ENCODE assay signal across 1 cellular context in the genomic region with DNA sequence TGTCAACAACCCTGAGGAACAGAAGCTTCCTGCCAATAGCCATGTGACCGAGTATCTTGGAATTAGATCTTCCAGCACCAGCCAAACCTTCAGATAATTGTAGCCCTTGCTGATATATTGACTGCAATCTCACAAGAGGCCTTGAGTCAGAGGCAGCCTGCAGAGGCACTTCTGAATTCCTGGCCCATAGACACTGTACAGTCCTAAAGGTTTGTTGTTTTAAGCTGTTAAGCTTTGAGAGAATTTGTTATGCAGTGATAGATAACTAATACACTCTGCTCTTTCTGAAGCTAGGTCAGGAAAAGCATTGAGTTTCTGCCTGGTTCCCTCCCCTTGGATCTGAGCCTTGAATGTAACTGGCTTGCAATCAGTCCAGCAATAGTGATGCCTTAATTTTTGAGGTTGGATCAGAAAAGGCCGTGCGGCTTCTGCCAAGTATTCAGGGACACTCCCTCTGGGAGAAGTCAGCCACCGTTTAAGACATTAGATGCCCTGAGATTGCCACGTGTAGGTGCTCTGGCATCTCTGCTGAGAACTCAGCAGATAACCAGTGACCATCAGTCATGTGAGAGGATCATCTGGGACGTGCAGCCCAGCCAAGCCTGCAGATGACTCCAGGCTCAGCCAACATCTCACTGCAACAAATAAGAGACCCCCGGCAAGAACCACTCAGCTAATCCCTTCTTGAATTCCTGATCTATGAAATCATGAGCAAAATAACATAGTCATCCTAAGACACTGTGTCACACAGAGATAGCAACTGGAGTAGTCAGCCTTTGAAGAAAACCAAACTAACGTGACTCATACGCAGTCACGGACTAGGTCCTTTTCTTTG.
TF ChIP-seq lines count a peak whose summit lies in the region.

No MANE protein-coding gene starts in this region.

TF ChIP-seq in SK-N-SH, 30 proteins besides CTCF, POLR2A, EP300 and RAD21 (continued from another document):
- TF ChIP-seq, protein P1, sequence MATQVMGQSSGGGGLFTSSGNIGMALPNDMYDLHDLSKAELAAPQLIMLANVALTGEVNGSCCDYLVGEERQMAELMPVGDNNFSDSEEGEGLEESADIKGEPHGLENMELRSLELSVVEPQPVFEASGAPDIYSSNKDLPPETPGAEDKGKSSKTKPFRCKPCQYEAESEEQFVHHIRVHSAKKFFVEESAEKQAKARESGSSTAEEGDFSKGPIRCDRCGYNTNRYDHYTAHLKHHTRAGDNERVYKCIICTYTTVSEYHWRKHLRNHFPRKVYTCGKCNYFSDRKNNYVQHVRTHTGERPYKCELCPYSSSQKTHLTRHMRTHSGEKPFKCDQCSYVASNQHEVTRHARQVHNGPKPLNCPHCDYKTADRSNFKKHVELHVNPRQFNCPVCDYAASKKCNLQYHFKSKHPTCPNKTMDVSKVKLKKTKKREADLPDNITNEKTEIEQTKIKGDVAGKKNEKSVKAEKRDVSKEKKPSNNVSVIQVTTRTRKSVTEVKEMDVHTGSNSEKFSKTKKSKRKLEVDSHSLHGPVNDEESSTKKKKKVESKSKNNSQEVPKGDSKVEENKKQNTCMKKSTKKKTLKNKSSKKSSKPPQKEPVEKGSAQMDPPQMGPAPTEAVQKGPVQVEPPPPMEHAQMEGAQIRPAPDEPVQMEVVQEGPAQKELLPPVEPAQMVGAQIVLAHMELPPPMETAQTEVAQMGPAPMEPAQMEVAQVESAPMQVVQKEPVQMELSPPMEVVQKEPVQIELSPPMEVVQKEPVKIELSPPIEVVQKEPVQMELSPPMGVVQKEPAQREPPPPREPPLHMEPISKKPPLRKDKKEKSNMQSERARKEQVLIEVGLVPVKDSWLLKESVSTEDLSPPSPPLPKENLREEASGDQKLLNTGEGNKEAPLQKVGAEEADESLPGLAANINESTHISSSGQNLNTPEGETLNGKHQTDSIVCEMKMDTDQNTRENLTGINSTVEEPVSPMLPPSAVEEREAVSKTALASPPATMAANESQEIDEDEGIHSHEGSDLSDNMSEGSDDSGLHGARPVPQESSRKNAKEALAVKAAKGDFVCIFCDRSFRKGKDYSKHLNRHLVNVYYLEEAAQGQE (IDR thresholded peaks at IDR 0.05; ENCODE audit: low read depth, low read length): no peak
- TF ChIP-seq JUND (IDR thresholded peaks at IDR 0.05): peak; percentile 97
- TF ChIP-seq, protein P2, sequence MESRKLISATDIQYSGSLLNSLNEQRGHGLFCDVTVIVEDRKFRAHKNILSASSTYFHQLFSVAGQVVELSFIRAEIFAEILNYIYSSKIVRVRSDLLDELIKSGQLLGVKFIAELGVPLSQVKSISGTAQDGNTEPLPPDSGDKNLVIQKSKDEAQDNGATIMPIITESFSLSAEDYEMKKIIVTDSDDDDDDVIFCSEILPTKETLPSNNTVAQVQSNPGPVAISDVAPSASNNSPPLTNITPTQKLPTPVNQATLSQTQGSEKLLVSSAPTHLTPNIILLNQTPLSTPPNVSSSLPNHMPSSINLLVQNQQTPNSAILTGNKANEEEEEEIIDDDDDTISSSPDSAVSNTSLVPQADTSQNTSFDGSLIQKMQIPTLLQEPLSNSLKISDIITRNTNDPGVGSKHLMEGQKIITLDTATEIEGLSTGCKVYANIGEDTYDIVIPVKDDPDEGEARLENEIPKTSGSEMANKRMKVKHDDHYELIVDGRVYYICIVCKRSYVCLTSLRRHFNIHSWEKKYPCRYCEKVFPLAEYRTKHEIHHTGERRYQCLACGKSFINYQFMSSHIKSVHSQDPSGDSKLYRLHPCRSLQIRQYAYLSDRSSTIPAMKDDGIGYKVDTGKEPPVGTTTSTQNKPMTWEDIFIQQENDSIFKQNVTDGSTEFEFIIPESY (IDR thresholded peaks at IDR 0.05; ENCODE audit: borderline replicate concordance, low read depth): peak; percentile 72
- no peak for TF ChIP-seq NRF1 (IDR thresholded peaks at IDR 0.05; ENCODE audit: low read depth, low read length)
- TF ChIP-seq IRF3 (IDR thresholded peaks at IDR 0.05; ENCODE audit: low read depth, low read length): no peak
- TF ChIP-seq FOXJ3 (CRISPR knock-in tag; IDR thresholded peaks at IDR 0.05): no peak
- TF ChIP-seq RCOR1 (IDR thresholded peaks at IDR 0.05; ENCODE audit: low read length): no peak
- no peak for TF ChIP-seq MXI1 (IDR thresholded peaks at IDR 0.05; ENCODE audit: low read depth, low read length)
- TF ChIP-seq SMC3 (IDR thresholded peaks at IDR 0.05; ENCODE audit: low read depth, low read length): no peak
- TF ChIP-seq RXRA (IDR thresholded peaks at IDR 0.05; ENCODE audit: borderline replicate concordance, low read depth): peak; percentile 61; the same call in 1 of the 2 replicates
- peak; percentile 81 for TF ChIP-seq TEAD4 (IDR thresholded peaks at IDR 0.05; ENCODE audit: borderline replicate concordance, insufficient read depth)
- TF ChIP-seq USF2 (IDR thresholded peaks at IDR 0.05; ENCODE audit: borderline replicate concordance, low read depth, low read length): no peak
- TF ChIP-seq TCF12 (IDR thresholded peaks at IDR 0.05): peak; percentile 93
- no peak for TF ChIP-seq RFX5 (IDR thresholded peaks at IDR 0.05; ENCODE audit: low read length)
- no peak for TF ChIP-seq SIN3A (IDR thresholded peaks at IDR 0.05; ENCODE audit: borderline replicate concordance, low read depth, low read length)
- TF ChIP-seq CHD2 (IDR thresholded peaks at IDR 0.05; ENCODE audit: low read length, partially characterized antibody): no peak
- no peak for TF ChIP-seq GABPA (IDR thresholded peaks at IDR 0.05; ENCODE audit: low read depth)
- no peak for TF ChIP-seq TAF1 (IDR thresholded peaks at IDR 0.05; ENCODE audit: borderline replicate concordance, low read depth, low read length)
- no peak for TF ChIP-seq MEF2A (IDR thresholded peaks at IDR 0.05; ENCODE audit: borderline replicate concordance, low read depth)
- no peak; the same call in 1 of the 2 replicates for TF ChIP-seq FOXM1 (IDR thresholded peaks at IDR 0.05; ENCODE audit: low read depth)
